ENCODE assay signal across 9 cellular contexts in genomic region chr2:158459161-158460003, GRCh38. TPM values are rescaled to one million over a fixed set of nuclear protein-coding genes. Genes with fewer than 3 reads are reported as not detected.
DNase-seq lines count a peak whose midpoint lies in the region; ATAC-seq, FAIRE-seq and TF ChIP-seq lines count a peak whose summit lies in the region.
"Had no signal": no experiment of that assay in that cellular context is flagged by ENCODE, and none has a peak within 500 bp of the region (broad histone marks: within the 10 kb centered on the region; RNA-seq: fewer than 3 reads in every experiment).

No MANE protein-coding gene starts in this region.

- H3K27ac Mint-ChIP-seq in CD8-positive, alpha-beta T cell: no peak overlapping the region

- H3K36me3 ChIP-seq in ectodermal cell (ENCODE audit: control insufficient read depth, insufficient read depth, low read length): no peaks in the 10 kb centered on the region
- H3K36me3 ChIP-seq in osteoblast (ENCODE audit: insufficient read depth, low read length): no peaks in the 10 kb centered on the region
- no peaks in the 10 kb centered on the region for H3K36me3 ChIP-seq in CD8-positive, alpha-beta T cell (ENCODE audit: insufficient read depth, low read length)

- H3K4me1 ChIP-seq in ectodermal cell (ENCODE audit: control insufficient read depth, insufficient read depth, low read length) (peaks cover 14% of the 10 kb centered on the region), osteoblast (ENCODE audit: insufficient read depth, low read length) (peaks cover 22% of the 10 kb centered on the region)
- peaks cover 12% of the 10 kb centered on the region for H3K4me1 ChIP-seq in CD8-positive, alpha-beta T cell (ENCODE audit: insufficient read depth, low read length)

- intact Hi-C loops in CD8-positive, alpha-beta T cell (cut with DNase I, micrococcal nuclease): loop anchor here (5.0 to 10.0 kb wide), 14 partner anchors 288 to 1948 kb away; partner anchors contain the start of genes ACVR1 (in 2 of the 2), ACVR1C (in 2 of the 2), WDSUB1 (in 2 of the 2) and CYTIP (in 1 of the 2)

- H3K27me3 ChIP-seq in ectodermal cell (ENCODE audit: control insufficient read depth, insufficient read depth, low read length, poor library complexity, severe bottlenecking) (no peaks in the 10 kb centered on the region), osteoblast (ENCODE audit: insufficient read depth, low read length) (no peaks in the 10 kb centered on the region)
- no peaks in the 10 kb centered on the region for H3K27me3 ChIP-seq in CD8-positive, alpha-beta T cell (ENCODE audit: insufficient read depth, low read length)

- DNase-seq in H54 (ENCODE audit: insufficient read length, low spot score) (no peak), NCI-H69 (lab: John Stamatoyannopoulos, UW) (peak; percentile 7), osteoblast (ENCODE audit: insufficient read length, low spot score, missing footprints) (no peak), NCI-H524 (lab: John Stamatoyannopoulos, UW) (no peak), NCI-H1417 treated with DMSO at 0.1 percent for 48 hours (lab: John Stamatoyannopoulos, UW) (no peak)
- no peak for DNase-seq in central memory CD4-positive, alpha-beta T cell
- DNase-seq in CD8-positive, alpha-beta T cell: no peak
- DNase-seq: activated CD4-positive, CD25-positive, alpha-beta regulatory T cell treated with anti-CD3 and anti-CD28 coated beads, Interleukin-2, amount 50 U/mL, for 72 hours had no signal

- ATAC-seq in CD8-positive, alpha-beta T cell: no peak

- H3K4me3 ChIP-seq in ectodermal cell (ENCODE audit: insufficient read depth, low read depth, low read length) (peak overlapping the region; percentile 84), osteoblast (ENCODE audit: insufficient read depth, low read length) (peak overlapping the region; percentile 86)
- H3K4me3 ChIP-seq in CD8-positive, alpha-beta T cell (ENCODE audit: low read depth, low read length): no peak overlapping the region

- POLR2A ChIA-PET in CD8-positive, alpha-beta T cell (lab: Charles Lee): no interaction called here

- no peak overlapping the region for H3K27ac ChIP-seq in ectodermal cell (ENCODE audit: insufficient read depth, low read depth, low read length, poor library complexity, severe bottlenecking)
- peak overlapping the region; percentile 60 for H3K27ac ChIP-seq in osteoblast (ENCODE audit: low read depth, low read length)
- no peak overlapping the region for H3K27ac ChIP-seq in CD8-positive, alpha-beta T cell (ENCODE audit: low read depth, low read length)

- H3K4me1 Mint-ChIP-seq in CD8-positive, alpha-beta T cell (ENCODE audit: low read depth): peaks cover 16% of the 10 kb centered on the region

- CTCF ChIA-PET in CD8-positive, alpha-beta T cell (lab: Charles Lee): interaction anchor here (0.6 kb wide), 1 partner anchor 13 kb away, joined by 4 read pairs; no protein-coding TSS in a partner anchor

- peaks cover 8% of the 10 kb centered on the region for H3K27me3 Mint-ChIP-seq in CD8-positive, alpha-beta T cell (ENCODE audit: low read depth)

- no peak for TF ChIP-seq CTCF in osteoblast (IDR thresholded peaks at IDR 0.05; ENCODE audit: extremely low read depth, low read depth, low read length)
- TF ChIP-seq CTCF in CD8-positive, alpha-beta T cell (IDR thresholded peaks at IDR 0.05): no peak

- WGBS in ectodermal cell, 2 experiments: 50 to 59% methylated on average over 8 of the region's 9 CpGs

- H3K79me2 ChIP-seq in osteoblast (ENCODE audit: insufficient read depth, low read length): peaks cover 70% of the 10 kb centered on the region

- H3K9me3 ChIP-seq in ectodermal cell (ENCODE audit: control insufficient read depth, low read length) (no peaks in the 10 kb centered on the region), osteoblast (ENCODE audit: low read depth, low read length) (no peaks in the 10 kb centered on the region)
- H3K9me3 ChIP-seq in CD8-positive, alpha-beta T cell (ENCODE audit: low read length): no peaks in the 10 kb centered on the region

- H3K36me3 Mint-ChIP-seq in CD8-positive, alpha-beta T cell: peaks cover 8% of the 10 kb centered on the region

- no peaks in the 10 kb centered on the region for H3K9me3 Mint-ChIP-seq in CD8-positive, alpha-beta T cell

- FAIRE-seq in H54 (lab: Jason Lieb, UNC): peak; percentile 6

- no peak overlapping the region for H2AFZ ChIP-seq in osteoblast (ENCODE audit: low read length)

- H3K4me2 ChIP-seq in osteoblast (ENCODE audit: insufficient read depth, low read length): peak overlapping the region; percentile 86

- TF ChIP-seq POLR2A in H54 (IDR thresholded peaks at IDR 0.05; ENCODE audit: low read depth, low read length): no peak

- no peak overlapping the region for H3K4me3 Mint-ChIP-seq in CD8-positive, alpha-beta T cell

- peaks cover 31% of the 10 kb centered on the region for H4K20me1 ChIP-seq in osteoblast (ENCODE audit: insufficient read depth, low read length)

RNA-seq across cellular contexts. Expression of gene PKP4, which starts 2.6 kb away (rescaled TPM):
- polyA plus RNA-seq in ectodermal cell (2013, experiment 1 of 4): 90.0 TPM
- polyA plus RNA-seq in ectodermal cell (2013, experiment 2 of 4): 83.1 TPM
- polyA plus RNA-seq in ectodermal cell (2013, experiment 3 of 4): 63.9 TPM
- polyA plus RNA-seq in ectodermal cell (2013, experiment 4 of 4): 74.7 TPM
- 47.4 and 54.5 TPM in 2 replicates for total RNA-seq in osteoblast
- total RNA-seq in CD8-positive, alpha-beta T cell: 1 to 10 TPM; 5.7 to 8.1 TPM

RNA-seq across cellular contexts. Expression of gene CCDC148, which starts 2.8 kb away (rescaled TPM):
- 4.7 TPM for polyA plus RNA-seq in ectodermal cell (2013, experiment 1 of 4)
- 4.4 TPM for polyA plus RNA-seq in ectodermal cell (2013, experiment 2 of 4)
- polyA plus RNA-seq in ectodermal cell (2013, experiment 3 of 4): 3.9 TPM
- 3.9 TPM for polyA plus RNA-seq in ectodermal cell (2013, experiment 4 of 4)
- total RNA-seq in osteoblast: 1.8 and 2.1 TPM in 2 replicates
- total RNA-seq in CD8-positive, alpha-beta T cell: not detected
